8 cellular contexts compared by ENCODE assay signal in genomic region chr13:114063545-114064515, GRCh38.
DNase-seq lines count a peak whose midpoint lies in the region; ATAC-seq lines count a peak whose summit lies in the region.

No MANE protein-coding gene starts in this region.

- H3K27ac ChIP-seq in angular gyrus (ENCODE audit: low read depth, low read length), result peak overlapping the region; percentile 97

- H3K36me3 Mint-ChIP-seq in stimulated activated effector memory CD8-positive, alpha-beta T cell treated with anti-CD3 and anti-CD28 coated beads, Interleukin-12 subunit alpha, Interleukin-12 subunit beta, amount 100 ng/mL, for 72 hours, result peaks cover 67% of the 10 kb centered on the region

- H3K4me3 Mint-ChIP-seq in stimulated activated effector memory CD8-positive, alpha-beta T cell treated with anti-CD3 and anti-CD28 coated beads, Interleukin-12 subunit alpha, Interleukin-12 subunit beta, amount 100 ng/mL, for 72 hours, result peak overlapping the region; percentile 89

- no peaks in the 10 kb centered on the region for H3K9me3 Mint-ChIP-seq in stimulated activated effector memory CD8-positive, alpha-beta T cell treated with anti-CD3 and anti-CD28 coated beads, Interleukin-12 subunit alpha, Interleukin-12 subunit beta, amount 100 ng/mL, for 72 hours

- peak; percentile 27 for ATAC-seq in stimulated activated effector memory CD8-positive, alpha-beta T cell treated with anti-CD3 and anti-CD28 coated beads, Interleukin-12 subunit alpha, Interleukin-12 subunit beta, amount 100 ng/mL, for 72 hours
- ATAC-seq in HG03175 (IDR thresholded peaks at IDR 0.05; ENCODE audit: unreplicated experiment), result no peak

- H3K4me1 Mint-ChIP-seq in stimulated activated effector memory CD8-positive, alpha-beta T cell treated with anti-CD3 and anti-CD28 coated beads, Interleukin-12 subunit alpha, Interleukin-12 subunit beta, amount 100 ng/mL, for 72 hours, result peaks cover 74% of the 10 kb centered on the region

- DNase-seq in AG20443 (ENCODE audit: low spot score) (peak; percentile 61), HT1080 (ENCODE audit: low read depth) (peak; percentile 66), inferior parietal cortex (ENCODE audit: extremely low spot score) (peak; percentile 25), T-helper 9 cell (no peak), HuH-7 (ENCODE audit: low spot score) (no peak)
- no peak for DNase-seq in stimulated activated effector memory CD8-positive, alpha-beta T cell treated with anti-CD3 and anti-CD28 coated beads, Interleukin-12 subunit alpha, Interleukin-12 subunit beta, amount 100 ng/mL, for 72 hours (ENCODE audit: low spot score in 2 of 2)

- H3K27ac Mint-ChIP-seq in stimulated activated effector memory CD8-positive, alpha-beta T cell treated with anti-CD3 and anti-CD28 coated beads, Interleukin-12 subunit alpha, Interleukin-12 subunit beta, amount 100 ng/mL, for 72 hours, result peak overlapping the region; percentile 97

Comparison
In these comparisons a context has a peak if more than half of its experiments do, and no peak if none do; other contexts are left out.
1. DNase-seq: peak in AG20443 (single experiment), HT1080 (single experiment) and inferior parietal cortex (single experiment); none in stimulated activated effector memory CD8-positive, alpha-beta T cell treated with anti-CD3 and anti-CD28 coated beads, Interleukin-12 subunit alpha, Interleukin-12 subunit beta, amount 100 ng/mL, for 72 hours (0 of 2), T-helper 9 cell (single experiment) and HuH-7 (single experiment).